Comparison of ENCODE assay signal across 9 cellular contexts in genomic region chr19:55656552-55656951, GRCh38. TPM values are rescaled to one million over a fixed set of nuclear protein-coding genes. Genes with fewer than 3 reads are reported as not detected.
DNase-seq lines count a peak whose midpoint lies in the region; ATAC-seq, FAIRE-seq and TF ChIP-seq lines count a peak whose summit lies in the region.
"Had no signal": no experiment of that assay in that cellular context is flagged by ENCODE, and none has a peak within 500 bp of the region (broad histone marks: within the 10 kb centered on the region; RNA-seq: fewer than 3 reads in every experiment).

No MANE protein-coding gene starts in this region.

- H3K9me3 Mint-ChIP-seq in CD8-positive, alpha-beta T cell = no peaks in the 10 kb centered on the region

- peak in 1 of 2 experiments; percentile 45; a peak in 1 of 3 replicates for TF ChIP-seq POLR2A in H1 (IDR thresholded peaks at IDR 0.05; ENCODE audit: control extremely low read depth in 1 of 2, low read depth in 2 of 2, low read length in 2 of 2)

- CTCF ChIA-PET in CD8-positive, alpha-beta T cell (lab: Charles Lee) = interaction anchor here (0.9 to 2.3 kb wide), 3 partner anchors 15 to 37 kb away, joined by 3 to 12 read pairs (median 4); no protein-coding TSS in a partner anchor
- CTCF ChIA-PET in H1 (lab: Charles Lee; ENCODE audit: partially characterized antibody) = interaction anchor here (0.6 to 2.8 kb wide), 5 partner anchors 15 to 477 kb away, joined by 3 to 19 read pairs (median 4); partner anchors contain the start of gene SYT5

- no peak for TF ChIP-seq CTCF in CD8-positive, alpha-beta T cell (IDR thresholded peaks at IDR 0.05)
- no peak for TF ChIP-seq CTCF in H1 (IDR thresholded peaks at IDR 0.05; ENCODE audit: control extremely low read depth in 1 of 3, insufficient read depth in 1 of 3, low read depth in 1 of 3, low read length in 3 of 3)
- no peak for TF ChIP-seq CTCF in neutrophil (IDR thresholded peaks at IDR 0.05)

- FAIRE-seq in H1 (lab: Jason Lieb, UNC) = no peak

- H3K9me3 ChIP-seq in CD8-positive, alpha-beta T cell (ENCODE audit: low read length) = no peaks in the 10 kb centered on the region
- H3K9me3 ChIP-seq in NT2/D1 (ENCODE audit: insufficient read depth, low read length) (no peaks in the 10 kb centered on the region), H1 (ENCODE audit: insufficient read depth in 2 of 2, low read depth in 1 of 2, low read length in 1 of 2) (no peaks in the 10 kb centered on the region), neutrophil (no peaks in the 10 kb centered on the region)

- peaks cover 38% of the 10 kb centered on the region for H3K36me3 Mint-ChIP-seq in CD8-positive, alpha-beta T cell

- H4K91ac ChIP-seq in H1 (replicated peaks; ENCODE audit: insufficient read length, low read length) = no peak overlapping the region

- H3K27me3 ChIP-seq in CD8-positive, alpha-beta T cell (ENCODE audit: insufficient read depth, low read length) = no peaks in the 10 kb centered on the region
- H3K27me3 ChIP-seq in NT2/D1 (ENCODE audit: insufficient read depth, insufficient read length) = no peaks in the 10 kb centered on the region
- H3K27me3 ChIP-seq in H1 (replicated peaks in 1 of 4; ENCODE audit: control insufficient read depth in 3 of 4, extremely low read depth in 1 of 4, insufficient read depth in 3 of 4, low read length in 3 of 4) = no peaks in the 10 kb centered on the region
- H3K27me3 ChIP-seq in neutrophil = no peaks in the 10 kb centered on the region

- H2BK5ac ChIP-seq in H1 (ENCODE audit: low read depth, low read length) = peak overlapping the region; percentile 80; the same call in 1 of the 2 replicates

- H3K14ac ChIP-seq in H1 (ENCODE audit: insufficient read length) = no peak overlapping the region

- H3K23me2 ChIP-seq in H1 (ENCODE audit: low read depth, low read length) = peaks cover 13% of the 10 kb centered on the region

- H2BK15ac ChIP-seq in H1 (ENCODE audit: low read length) = no peak overlapping the region

- no peak for TF ChIP-seq EP300 in H1 (IDR thresholded peaks at IDR 0.05; ENCODE audit: borderline replicate concordance in 1 of 2, low read depth in 2 of 2, low read length in 2 of 2)

- H3K18ac ChIP-seq in H1 (ENCODE audit: extremely low read depth, low read length) = no peak overlapping the region

- H3K56ac ChIP-seq in H1 (replicated peaks; ENCODE audit: insufficient read length, low read depth, low read length) = no peak overlapping the region

- peak overlapping the region; percentile 79 for H3K27ac ChIP-seq in CD8-positive, alpha-beta T cell (ENCODE audit: low read depth, low read length)
- H3K27ac ChIP-seq in H1 (ENCODE audit: low read depth, low read length) = no peak overlapping the region
- H3K27ac ChIP-seq in neutrophil = peak overlapping the region; percentile 27

- H2BK120ac ChIP-seq in H1 (replicated peaks; ENCODE audit: low read depth, low read length) = no peak overlapping the region

- peaks cover 23 to 24% of the 10 kb centered on the region in 2 experiments for H4K20me1 ChIP-seq in H1 (replicated peaks in 1 of 2; ENCODE audit: control insufficient read depth in 1 of 2, insufficient read depth in 2 of 2, low read length in 2 of 2)

- H3K9ac ChIP-seq in NT2/D1 (ENCODE audit: insufficient read length, low read depth) (peak overlapping the region; percentile 98), H1 (replicated peaks in 1 of 4; ENCODE audit: extremely low read depth in 1 of 4, low read depth in 3 of 4, low read length in 3 of 4) (peak overlapping the region in 3 of 4 experiments; percentile 98 to 100 (median 99); a peak in 5 of 7 replicates)

- H3K4me2 ChIP-seq in H1 (ENCODE audit: insufficient read depth in 1 of 2, low read depth in 2 of 2, low read length in 2 of 2) = peak overlapping the region; percentile 81 to 94

- H3K23ac ChIP-seq in H1 (ENCODE audit: insufficient read length) = no peak overlapping the region

- peak overlapping the region; percentile 97 for H3K27ac Mint-ChIP-seq in CD8-positive, alpha-beta T cell

- POLR2A ChIA-PET in CD8-positive, alpha-beta T cell (lab: Charles Lee) = interaction anchor here (0.6 to 1.7 kb wide), 5 partner anchors 9 to 15 kb away, joined by 3 to 9 read pairs (median 4); partner anchors contain the start of gene CCDC106
- POLR2A ChIA-PET in H1 (lab: Charles Lee; ENCODE audit: partially characterized antibody) = interaction anchor here (0.5 to 5.8 kb wide), 15 partner anchors 8 to 462 kb away, joined by 3 to 75 read pairs (median 4); partner anchors contain the start of gene EPN1

- DNase-seq in CD8-positive, alpha-beta T cell = no peak
- no peak for DNase-seq in NT2/D1 (ENCODE audit: low read depth, low spot score)
- DNase-seq in H1 (ENCODE audit: low read depth in 1 of 2, low spot score in 2 of 2) = no peak
- DNase-seq in stimulated activated CD4-positive, alpha-beta T cell treated with anti-CD3 and anti-CD28 coated beads, Interleukin-12 subunit alpha, Interleukin-12 subunit beta, amount 100 ng/mL, for 4 hours = no peak
- no peak for DNase-seq in NCI-H2171 (lab: John Stamatoyannopoulos, UW)
- no peak for DNase-seq in AG08395 (ENCODE audit: low spot score)
- DNase-seq: NCI-H2029 treated with DMSO at 0.1 percent for 48 hours had no signal

- 78% methylated on average over 7 of the region's 7 CpGs; no CpG with 5 or more reads in 1 of the 2 experiments for WGBS in H1 (ENCODE audit: extremely low coverage in 1 of 2, insufficient coverage in 1 of 2, insufficient read length in 1 of 2, insufficient replicate concordance in 2 of 2, low coverage in 1 of 2, low lambda C conversion rate in 2 of 2, missing lambda C conversion rate in 1 of 2), 2 experiments

- peak overlapping the region; percentile 68 for H3K4me3 ChIP-seq in CD8-positive, alpha-beta T cell (ENCODE audit: low read depth, low read length)
- H3K4me3 ChIP-seq in NT2/D1 (ENCODE audit: insufficient read length, low read depth) = peak overlapping the region; percentile 88
- H3K4me3 ChIP-seq in H1 (ENCODE audit: extremely low read depth in 1 of 4, insufficient read depth in 2 of 4, low read depth in 3 of 4, low read length in 4 of 4) = peak overlapping the region; percentile 84 to 93 (median 92)
- peak overlapping the region in 1 of 2 experiments; percentile 100 for H3K4me3 ChIP-seq in neutrophil (ENCODE audit: low read depth in 1 of 2, low read length in 1 of 2)

- no peak for ATAC-seq in CD8-positive, alpha-beta T cell
- no peak for ATAC-seq in HG03460 (IDR thresholded peaks at IDR 0.05; ENCODE audit: unreplicated experiment)

- no peak overlapping the region for H4K8ac ChIP-seq in H1 (ENCODE audit: extremely low read depth, insufficient read depth, low read length)

- no peak overlapping the region for H2BK20ac ChIP-seq in H1 (ENCODE audit: low read length)

- H2BK12ac ChIP-seq in H1 (ENCODE audit: low read depth, low read length) = no peak overlapping the region

- TF ChIP-seq RAD21 in H1 (IDR thresholded peaks at IDR 0.05 in 1 of 2, conservative IDR thresholded peaks at IDR 0.05 in 1 of 2; ENCODE audit: low read depth in 2 of 2, low read length in 2 of 2) = no peak

- H2AK5ac ChIP-seq in H1 (ENCODE audit: low read depth, low read length) = peak overlapping the region; percentile 46; the same call in 1 of the 2 replicates

- H2AFZ ChIP-seq in H1 (ENCODE audit: low read length) = no peak overlapping the region

- no peaks in the 10 kb centered on the region for H3K27me3 Mint-ChIP-seq in CD8-positive, alpha-beta T cell (ENCODE audit: low read depth)

- intact Hi-C loops in CD8-positive, alpha-beta T cell (cut with DNase I, micrococcal nuclease) = loop anchor here (10.0 kb wide), 3 partner anchors 468 to 658 kb away; partner anchors contain the start of genes ZSCAN5A (in 2 of the 2), PPP1R12C (in 1 of the 2) and ZNF787 (in 1 of the 2)

- H3K36me3 ChIP-seq in CD8-positive, alpha-beta T cell (ENCODE audit: insufficient read depth, low read length) = peaks cover 26% of the 10 kb centered on the region
- H3K36me3 ChIP-seq in NT2/D1 (ENCODE audit: insufficient read depth, insufficient read length, low read length) (peaks cover 65% of the 10 kb centered on the region), H1 (ENCODE audit: control insufficient read depth in 2 of 4, insufficient read depth in 4 of 4, low read length in 3 of 4) (peaks cover 7 to 16% (median 15%) of the 10 kb centered on the region in 4 experiments; a peak in 6 of 8 replicates), neutrophil (peaks cover 35% of the 10 kb centered on the region)

- no peak overlapping the region for H3K4ac ChIP-seq in H1 (replicated peaks; ENCODE audit: insufficient read length, low read depth, low read length)

- peaks cover 41% of the 10 kb centered on the region for H3K4me1 ChIP-seq in CD8-positive, alpha-beta T cell (ENCODE audit: insufficient read depth, low read length)
- H3K4me1 ChIP-seq in NT2/D1 (ENCODE audit: insufficient read depth, insufficient read length) = peaks cover 13% of the 10 kb centered on the region
- peaks cover 3 to 18% (median 10%) of the 10 kb centered on the region in 4 experiments; a peak in 6 of 7 replicates for H3K4me1 ChIP-seq in H1 (replicated peaks in 1 of 4; ENCODE audit: control insufficient read depth in 3 of 4, insufficient read depth in 4 of 4, low read length in 3 of 4)
- H3K4me1 ChIP-seq in neutrophil (ENCODE audit: control insufficient read depth in 1 of 2, insufficient read depth in 1 of 2, low read depth in 1 of 2, low read length in 1 of 2) = peaks cover 29 to 36% of the 10 kb centered on the region in 2 experiments

- H3K79me2 ChIP-seq in H1 (ENCODE audit: control insufficient read depth in 1 of 2, insufficient read depth in 2 of 2, low read length in 2 of 2) = peaks cover 45 to 58% of the 10 kb centered on the region in 2 experiments

- peaks cover 43% of the 10 kb centered on the region for H3K4me1 Mint-ChIP-seq in CD8-positive, alpha-beta T cell (ENCODE audit: low read depth)

- H3K79me1 ChIP-seq in H1 (ENCODE audit: low read depth, low read length) = peaks cover 8% of the 10 kb centered on the region; the same call in 1 of the 2 replicates

- H3K4me3 Mint-ChIP-seq in CD8-positive, alpha-beta T cell = peak overlapping the region; percentile 95

- H4K5ac ChIP-seq in H1 (ENCODE audit: insufficient read length, low read depth, low read length) = no peak overlapping the region

RNA-seq across cellular contexts. Expression of gene U2AF2, which starts 1.7 kb away (rescaled TPM):
- total RNA-seq in CD8-positive, alpha-beta T cell = 100 to 1,000 TPM; 197 to 201 TPM
- total RNA-seq in H1 (2021; fragmentation: NEBNext Ultra II Directional; extraction: Animal tissue kit (Norgen Biotek cat#: 25700)) = 252 and 269 TPM in 2 replicates
- polyA plus RNA-seq in H1 (2011; rRNA removed) = 162 and 297 TPM in 2 replicates
- 279 TPM for polyA plus RNA-seq in H1 (2011; cell fraction: cytosol; rRNA removed)
- 769 TPM for polyA plus RNA-seq in H1 (2011; cell fraction: nucleus; rRNA removed)
- polyA plus RNA-seq in H1 (2012, experiment 1 of 2) = 233 to 309 TPM (median 276 TPM) in 4 replicates
- 266 TPM for polyA plus RNA-seq in H1 (2012, experiment 2 of 2)
- 137 TPM for polyA plus RNA-seq in H1 (2013, experiment 1 of 2)
- polyA plus RNA-seq in H1 (2013, experiment 2 of 2) = 126 TPM
- polyA minus RNA-seq in H1 (2011; rRNA and poly(A)+ RNA removed) = 135 TPM in 2 replicates
- 185 TPM for polyA minus RNA-seq in H1 (2011; cell fraction: cytosol; rRNA and poly(A)+ RNA removed)
- polyA minus RNA-seq in H1 (2011; cell fraction: nucleus; rRNA and poly(A)+ RNA removed) = 146 TPM

RNA-seq across cellular contexts. Expression of gene CCDC106, which starts 8.5 kb away (rescaled TPM):
- total RNA-seq in CD8-positive, alpha-beta T cell = 1 to 10 TPM; 1.3 to 2.6 TPM
- total RNA-seq in H1 (2021; fragmentation: NEBNext Ultra II Directional; extraction: Animal tissue kit (Norgen Biotek cat#: 25700)) = 19.1 and 20.1 TPM in 2 replicates
- polyA plus RNA-seq in H1 (2011; rRNA removed) = 12.0 and 19.4 TPM in 2 replicates
- polyA plus RNA-seq in H1 (2011; cell fraction: cytosol; rRNA removed) = 10.8 TPM
- polyA plus RNA-seq in H1 (2011; cell fraction: nucleus; rRNA removed) = 24.2 TPM
- polyA plus RNA-seq in H1 (2012, experiment 1 of 2) = 11.2 to 17.6 TPM (median 16.0 TPM) in 4 replicates
- 17.1 TPM for polyA plus RNA-seq in H1 (2012, experiment 2 of 2)
- 17.2 TPM for polyA plus RNA-seq in H1 (2013, experiment 1 of 2)
- 16.7 TPM for polyA plus RNA-seq in H1 (2013, experiment 2 of 2)
- 2.7 TPM in 2 replicates for polyA minus RNA-seq in H1 (2011; rRNA and poly(A)+ RNA removed)
- 8.7 TPM for polyA minus RNA-seq in H1 (2011; cell fraction: cytosol; rRNA and poly(A)+ RNA removed)
- polyA minus RNA-seq in H1 (2011; cell fraction: nucleus; rRNA and poly(A)+ RNA removed) = 5.9 TPM

RNA-seq across cellular contexts. Expression of gene ZNF581, which starts 13.1 kb away (rescaled TPM):
- 10 to 100 TPM; 25.6 to 25.7 TPM for total RNA-seq in CD8-positive, alpha-beta T cell
- total RNA-seq in H1 (2021; fragmentation: NEBNext Ultra II Directional; extraction: Animal tissue kit (Norgen Biotek cat#: 25700)) = 73.0 and 76.0 TPM in 2 replicates
- 76.1 and 97.6 TPM in 2 replicates for polyA plus RNA-seq in H1 (2011; rRNA removed)
- 74.2 TPM for polyA plus RNA-seq in H1 (2011; cell fraction: cytosol; rRNA removed)
- 78.2 TPM for polyA plus RNA-seq in H1 (2011; cell fraction: nucleus; rRNA removed)
- polyA plus RNA-seq in H1 (2012, experiment 1 of 2) = 51.9 to 85.8 TPM (median 82.3 TPM) in 4 replicates
- polyA plus RNA-seq in H1 (2012, experiment 2 of 2) = 104 TPM
- polyA plus RNA-seq in H1 (2013, experiment 1 of 2) = 41.3 TPM
- 39.4 TPM for polyA plus RNA-seq in H1 (2013, experiment 2 of 2)
- 50.6 and 79.5 TPM in 2 replicates for polyA minus RNA-seq in H1 (2011; rRNA and poly(A)+ RNA removed)
- 58.1 TPM for polyA minus RNA-seq in H1 (2011; cell fraction: cytosol; rRNA and poly(A)+ RNA removed)
- polyA minus RNA-seq in H1 (2011; cell fraction: nucleus; rRNA and poly(A)+ RNA removed) = 41.2 TPM

RNA-seq across cellular contexts. Expression of gene ZNF580, which starts 15.8 kb away (rescaled TPM):
- 10 to 100 TPM; 30.1 to 32.0 TPM for total RNA-seq in CD8-positive, alpha-beta T cell
- 24.6 and 26.3 TPM in 2 replicates for total RNA-seq in H1 (2021; fragmentation: NEBNext Ultra II Directional; extraction: Animal tissue kit (Norgen Biotek cat#: 25700))
- 12.0 and 25.4 TPM in 2 replicates for polyA plus RNA-seq in H1 (2011; rRNA removed)
- polyA plus RNA-seq in H1 (2011; cell fraction: cytosol; rRNA removed) = 12.6 TPM
- polyA plus RNA-seq in H1 (2011; cell fraction: nucleus; rRNA removed) = 28.3 TPM
- polyA plus RNA-seq in H1 (2012, experiment 1 of 2) = 21.8 to 34.3 TPM (median 31.2 TPM) in 4 replicates
- polyA plus RNA-seq in H1 (2012, experiment 2 of 2) = 20.7 TPM
- 18.6 TPM for polyA plus RNA-seq in H1 (2013, experiment 1 of 2)
- 17.5 TPM for polyA plus RNA-seq in H1 (2013, experiment 2 of 2)
- polyA minus RNA-seq in H1 (2011; rRNA and poly(A)+ RNA removed) = 3.1 and 4.8 TPM in 2 replicates
- polyA minus RNA-seq in H1 (2011; cell fraction: cytosol; rRNA and poly(A)+ RNA removed) = 17.8 TPM
- polyA minus RNA-seq in H1 (2011; cell fraction: nucleus; rRNA and poly(A)+ RNA removed) = 13.0 TPM

RNA-seq across cellular contexts. Expression of gene EPN1, which starts 18.5 kb away (rescaled TPM):
- 10 to 100 TPM; 41.1 to 45.2 TPM for total RNA-seq in CD8-positive, alpha-beta T cell
- 200 and 206 TPM in 2 replicates for total RNA-seq in H1 (2021; fragmentation: NEBNext Ultra II Directional; extraction: Animal tissue kit (Norgen Biotek cat#: 25700))
- polyA plus RNA-seq in H1 (2011; rRNA removed) = 49.6 and 116 TPM in 2 replicates
- polyA plus RNA-seq in H1 (2011; cell fraction: cytosol; rRNA removed) = 75.2 TPM
- polyA plus RNA-seq in H1 (2011; cell fraction: nucleus; rRNA removed) = 71.0 TPM
- 100 to 163 TPM (median 150 TPM) in 4 replicates for polyA plus RNA-seq in H1 (2012, experiment 1 of 2)
- 137 TPM for polyA plus RNA-seq in H1 (2012, experiment 2 of 2)
- 103 TPM for polyA plus RNA-seq in H1 (2013, experiment 1 of 2)
- 111 TPM for polyA plus RNA-seq in H1 (2013, experiment 2 of 2)
- polyA minus RNA-seq in H1 (2011; rRNA and poly(A)+ RNA removed) = 55.2 and 69.0 TPM in 2 replicates
- polyA minus RNA-seq in H1 (2011; cell fraction: cytosol; rRNA and poly(A)+ RNA removed) = 133 TPM
- 43.1 TPM for polyA minus RNA-seq in H1 (2011; cell fraction: nucleus; rRNA and poly(A)+ RNA removed)
